Comparison of ENCODE assay signal across 25 cellular contexts in the genomic region with DNA sequence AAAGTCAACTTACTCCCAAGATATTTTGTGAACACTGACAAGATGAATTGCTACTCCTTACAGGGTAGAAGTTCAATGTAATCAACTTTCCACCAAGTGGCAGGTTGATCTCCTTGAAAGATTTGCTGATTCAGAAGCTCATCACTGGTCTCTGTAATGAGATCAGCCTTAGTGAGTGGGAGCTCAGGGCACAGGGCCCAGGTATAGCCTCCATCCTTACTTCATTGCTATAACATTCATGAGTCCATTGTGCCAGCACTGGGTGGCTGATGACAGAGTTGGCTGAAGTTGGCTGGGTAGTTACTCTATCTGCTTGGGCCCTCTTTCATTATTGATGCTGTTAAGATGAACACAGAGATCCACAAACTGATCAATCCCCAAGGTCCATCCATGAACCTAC.
"Had no signal": no experiment of that assay in that cellular context is flagged by ENCODE, and none has a peak within 500 bp of the region (broad histone marks: within the 10 kb centered on the region; RNA-seq: fewer than 3 reads in every experiment).

No MANE protein-coding gene starts in this region.

- H3K27ac ChIP-seq: breast epithelium, Peyer's patch, SJSA1 had no signal

- H3K4me1 ChIP-seq: breast epithelium, Peyer's patch had no signal

- H3K27me3 ChIP-seq: breast epithelium, Peyer's patch, SJSA1 had no signal

- H3K36me3 ChIP-seq: breast epithelium, Peyer's patch, SJSA1 had no signal

- H3K4me3 ChIP-seq: breast epithelium, Peyer's patch, SJSA1 had no signal

- DNase-seq: activated CD4-positive, alpha-beta memory T cell treated with anti-CD3 and anti-CD28 coated beads for 36 hours; activated CD4-positive, alpha-beta T cell treated with anti-CD3 and anti-CD28 coated beads, Interleukin-2, amount 10 ng/mL, durations not matched to agents 24 days and 14 days; activated CD4-positive, CD25-positive, alpha-beta regulatory T cell treated with anti-CD3 and anti-CD28 coated beads, Interleukin-2, amount 50 U/mL, for 72 hours; activated CD8-positive, alpha-beta memory T cell treated with anti-CD3 and anti-CD28 coated beads for 24 hours; activated effector memory CD4-positive, alpha-beta T cell treated with anti-CD3 and anti-CD28 coated beads, Interleukin-2, amount 50 U/mL, for 16 hours; activated naive CD4-positive, alpha-beta T cell treated with anti-CD3 and anti-CD28 coated beads for 36 hours; activated T-cell treated with anti-CD3 and anti-CD28 coated beads, Interleukin-2, amount 50 U/mL, for 4 hours; amygdala; central memory CD4-positive, alpha-beta T cell; Kasumi-1; KBM-7; NCI-H1048; NCI-H146; NCI-H1930; NCI-H2171 treated with DMSO at 0.1 percent for 48 hours; NCI-H226; NCI-H526; NCI-H774; Peyer's patch; SHP77; SW 1271 had no signal

- ATAC-seq: activated T-cell treated with anti-CD3 and anti-CD28 coated beads, Interleukin-2, amount 50 U/mL, for 4 hours; SK-N-SH treated with all-trans-retinoic acid at 6 μM for 48 hours; WTC11 had no signal

- H3K9me3 ChIP-seq: breast epithelium, Peyer's patch, SJSA1 had no signal
